8 cellular contexts compared by ENCODE assay signal in the genomic region with DNA sequence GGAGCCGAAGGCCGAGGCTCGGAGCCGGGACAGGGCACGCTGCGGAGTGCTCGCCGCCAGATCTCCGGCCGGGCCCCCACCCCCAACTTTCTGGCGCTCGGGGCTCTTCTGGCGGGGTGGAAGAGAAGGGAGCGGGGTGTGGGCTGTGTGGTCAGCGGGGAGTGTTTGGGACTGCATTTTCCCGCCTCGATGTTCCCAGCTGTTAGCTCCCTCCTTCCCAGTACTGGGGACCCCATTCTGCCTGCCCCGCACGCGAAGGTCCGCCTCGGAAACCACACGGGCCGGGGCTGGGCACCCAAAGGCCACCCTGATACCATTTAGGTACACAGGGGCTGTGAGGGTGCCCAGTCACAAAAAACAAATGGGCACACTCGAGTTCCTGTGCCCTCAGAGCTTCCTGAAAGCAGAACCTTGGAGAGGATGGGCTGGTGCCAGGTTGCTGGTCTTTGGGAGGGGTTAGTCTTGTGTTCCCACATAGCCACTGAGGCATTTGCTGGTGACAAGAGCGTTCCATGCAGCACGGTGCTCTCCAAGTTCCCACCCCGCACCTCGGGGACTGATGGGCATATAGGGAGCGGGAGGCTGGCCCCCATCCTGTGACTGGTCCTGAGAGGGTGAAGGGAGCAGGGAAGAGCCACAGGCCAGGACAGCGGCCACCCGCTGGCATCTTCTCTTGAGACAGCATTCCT. TPM values are rescaled to one million over a fixed set of nuclear protein-coding genes. Genes with fewer than 3 reads are reported as not detected.
A peak's percentile ranks its signal among the peaks of the same experiment; 100 is the strongest.
DNase-seq lines count a peak whose midpoint lies in the region; TF ChIP-seq lines count a peak whose summit lies in the region.

No MANE protein-coding gene starts in this region.

- H3K27me3 ChIP-seq in HAP-1 (ENCODE audit: low read depth) (no peaks in the 10 kb centered on the region), adrenal gland (no peaks in the 10 kb centered on the region), iPS-15b (ENCODE audit: control insufficient read depth, insufficient read depth, low read length) (no peaks in the 10 kb centered on the region)

- H3K4me1 ChIP-seq in HAP-1 (peaks cover 9% of the 10 kb centered on the region), adrenal gland (replicated peaks in 1 of 2) (peaks cover 14 to 30% of the 10 kb centered on the region in 2 donors), iPS-15b (ENCODE audit: control insufficient read depth, insufficient read depth, low read length) (peaks cover 46% of the 10 kb centered on the region)

- no peak for TF ChIP-seq POLR2A in adrenal gland (IDR thresholded peaks at IDR 0.05)

- H3K27ac ChIP-seq in adrenal gland (peak overlapping the region in 3 of 5 donors; percentile 21 to 72 (median 27)), skin epidermis (peak overlapping the region in 20 of 21 experiments; percentile 4 to 87 (median 67))

- POLR2A ChIA-PET in AG04449 (lab: Yijun Ruan, JAX) = interaction anchor here (0.6 kb wide), 1 partner anchor 323 kb away, joined by 3 read pairs; no protein-coding TSS in a partner anchor

- in situ Hi-C loops in HAP-1 (cut with MboI; ENCODE audit: low sequenced_read_pairs) = loop anchor here (10.0 kb wide), 1 partner anchor 255 kb away; no protein-coding TSS in a partner anchor

- H3K9me3 ChIP-seq in HAP-1 (no peaks in the 10 kb centered on the region), adrenal gland (replicated peaks in 1 of 3) (no peaks in the 10 kb centered on the region), iPS-15b (ENCODE audit: control insufficient read depth, insufficient read depth, low read length) (no peaks in the 10 kb centered on the region)

- H3K9ac ChIP-seq in iPS-15b (ENCODE audit: low read depth, low read length) = peak overlapping the region; percentile 65

- CTCF ChIA-PET in AG04449 (lab: Yijun Ruan, JAX) = no interaction called here

- intact Hi-C loops in adrenal gland (cut with DNase I) = loop anchor here in 1 of 2 donors (5.0 to 10.0 kb wide), 2 partner anchors 85 to 253 kb away; no protein-coding TSS in a partner anchor

- peak overlapping the region; percentile 54 for H3K4me3 ChIP-seq in AG04449 (ENCODE audit: low read depth, low read length)
- peak overlapping the region; percentile 59 for H3K4me3 ChIP-seq in HAP-1
- peak overlapping the region in 3 of 4 donors; percentile 25 to 88 (median 59) for H3K4me3 ChIP-seq in adrenal gland
- peak overlapping the region; percentile 85 for H3K4me3 ChIP-seq in iPS-15b (ENCODE audit: low read depth, low read length)
- H3K4me3 ChIP-seq in skin epidermis = peak overlapping the region; percentile 54 to 76 (median 63)

- WGBS in adrenal gland, 4 donors = 8 to 23% (median 12%) methylated on average over 15 to 32 of the region's 32 CpGs

- H3K36me3 ChIP-seq in HAP-1 (replicated peaks) (peaks cover 25% of the 10 kb centered on the region), adrenal gland (replicated peaks in 1 of 2) (no peaks in the 10 kb centered on the region), iPS-15b (ENCODE audit: control insufficient read depth, insufficient read depth, low read length) (peaks cover 5% of the 10 kb centered on the region)

- TF ChIP-seq CTCF in AG04449 (IDR thresholded peaks at IDR 0.05; ENCODE audit: insufficient read depth, low read length, missing control alignments) = no peak
- no peak for TF ChIP-seq CTCF in adrenal gland (IDR thresholded peaks at IDR 0.05)

- no peak for DNase-seq in AG04449 (ENCODE audit: low read depth, low spot score)
- DNase-seq in HAP-1 (ENCODE audit: low spot score in 2 of 2) = no peak
- peak in 3 of 7 donors; percentile 26 to 59 (median 44) for DNase-seq in adrenal gland
- DNase-seq in NCI-H446 treated with DMSO at 0.1 percent for 48 hours (lab: John Stamatoyannopoulos, UW) = no peak
- no peak for DNase-seq in NCI-H2196 treated with DMSO at 0.1 percent for 48 hours (lab: John Stamatoyannopoulos, UW; ENCODE audit: unreplicated experiment)
- DNase-seq in NCI-H345 (lab: John Stamatoyannopoulos, UW) = no peak

RNA-seq across cellular contexts. Expression of a gene that starts 0.6 kb away (rescaled TPM):
- 10 to 100 TPM in 6 of 8 donors, 1 to 10 TPM in 2; 9.0 to 23.1 (median 16.9) TPM for total RNA-seq in adrenal gland
- 10 to 100 TPM in 2 of 3 donors, 1 to 10 TPM in 1; 8.8 to 19.0 (median 12.3) TPM for polyA plus RNA-seq in adrenal gland

RNA-seq across cellular contexts. Expression of a gene that starts 15.6 kb away (rescaled TPM):
- 10 to 100 TPM; 18.6 to 44.5 (median 32.0) TPM for total RNA-seq in adrenal gland
- polyA plus RNA-seq in adrenal gland = 10 to 100 TPM; 13.0 to 25.3 (median 15.6) TPM

RNA-seq across cellular contexts. Expression of a gene that starts 46.0 kb away (rescaled TPM):
- total RNA-seq in adrenal gland = 1 to 10 TPM in 3 of 8 donors, under 1 TPM in 5; 0.12 to 2.3 (median 0.66) TPM
- polyA plus RNA-seq in adrenal gland = 1 to 10 TPM in 2 of 3 donors, under 1 TPM in 1; 0.13 to 1.3 (median 1.2) TPM
